In genomic region chr3:66419053-66419440, GRCh38 we compare ENCODE assay signal across 12 cellular contexts.
DNase-seq lines count a peak whose midpoint lies in the region; ATAC-seq and TF ChIP-seq lines count a peak whose summit lies in the region.
"Had no signal": no experiment of that assay in that cellular context is flagged by ENCODE, and none has a peak within 500 bp of the region (broad histone marks: within the 10 kb centered on the region; RNA-seq: fewer than 3 reads in every experiment).

No MANE protein-coding gene starts in this region.

- H3T11ph ChIP-seq in H9 (ENCODE audit: low read length) = no peak overlapping the region

- H3K9me3 Mint-ChIP-seq in H9 = peaks cover 39 to 45% of the 10 kb centered on the region in 2 experiments

- no peak overlapping the region for H3K4me2 ChIP-seq in H9 (ENCODE audit: insufficient read depth, insufficient read length, low read length)

- H3K36me3 ChIP-seq in ascending aorta = peaks cover 7 to 20% of the 10 kb centered on the region in 2 donors
- peaks cover 2 to 19% (median 17%) of the 10 kb centered on the region in 3 donors for H3K36me3 ChIP-seq in skeletal muscle tissue (ENCODE audit: control insufficient read depth in 3 of 3, insufficient read depth in 3 of 3, low read length in 3 of 3)
- H3K36me3 ChIP-seq: BE2C had no signal

- no peak overlapping the region for H2BK120ac ChIP-seq in H9 (ENCODE audit: low read depth, low read length, poor library complexity, severe bottlenecking)

- H3K9me3 ChIP-seq in H9 (ENCODE audit: control insufficient read depth, low read depth, low read length) (peaks cover 17% of the 10 kb centered on the region), ascending aorta (no peaks in the 10 kb centered on the region), skeletal muscle tissue (ENCODE audit: control insufficient read depth in 3 of 3, low read length in 3 of 3) (peaks cover 0 to 2% (median 1%) of the 10 kb centered on the region in 3 donors)
- H3K9me3 ChIP-seq: BE2C had no signal

- H2BK5ac ChIP-seq in H9 (ENCODE audit: insufficient read length, low read length) = no peak overlapping the region

- H4K20me1 ChIP-seq in H9 (ENCODE audit: control insufficient read depth, insufficient read depth, insufficient read length) = no peaks in the 10 kb centered on the region

- H3K23ac ChIP-seq in H9 (ENCODE audit: insufficient read length, low read depth, low read length) = no peak overlapping the region

- peaks cover 10% of the 10 kb centered on the region for H3K79me1 ChIP-seq in H9 (ENCODE audit: insufficient read depth, low read depth, low read length, poor library complexity, severe bottlenecking)

- H3K4me1 ChIP-seq in H9 (ENCODE audit: insufficient read depth, low read length) (peaks cover 5% of the 10 kb centered on the region; the same call in 1 of the 2 replicates), ascending aorta (peaks cover 0 to 38% of the 10 kb centered on the region in 2 donors), skeletal muscle tissue (ENCODE audit: control insufficient read depth in 3 of 3, insufficient read depth in 3 of 3, low read length in 3 of 3) (peaks cover 25 to 35% (median 30%) of the 10 kb centered on the region in 3 donors)

- H3K27me3 ChIP-seq in H9 (ENCODE audit: insufficient read depth, low read length) (no peaks in the 10 kb centered on the region), ascending aorta (no peaks in the 10 kb centered on the region), layer of hippocampus (ENCODE audit: control insufficient read depth, insufficient read depth, low read length) (no peaks in the 10 kb centered on the region), skeletal muscle tissue (ENCODE audit: control insufficient read depth in 3 of 3, insufficient read depth in 3 of 3, low read length in 3 of 3) (no peaks in the 10 kb centered on the region)
- H3K27me3 ChIP-seq: BE2C had no signal

- peak overlapping the region in 1 of 2 donors; percentile 34 for H3K4me3 ChIP-seq in ascending aorta
- no peak overlapping the region for H3K4me3 ChIP-seq in skeletal muscle tissue (ENCODE audit: low read length in 3 of 3)
- H3K4me3 ChIP-seq: GM23248 had no signal

- no peak overlapping the region for H4K5ac ChIP-seq in H9 (ENCODE audit: insufficient read length, low read depth, low read length)

- no peak for DNase-seq in H9
- DNase-seq in ascending aorta (ENCODE audit: low spot score in 2 of 2) = no peak
- no peak for DNase-seq in SKM-1 (lab: John Stamatoyannopoulos, UW; ENCODE audit: unreplicated experiment)
- no peak for DNase-seq in stimulated activated naive CD4-positive, alpha-beta T cell treated with Interleukin-2 at 50 U/mL for 16 hours (lab: John Stamatoyannopoulos, UW)
- no peak for DNase-seq in T-helper 2 cell
- DNase-seq: activated naive CD8-positive, alpha-beta T cell treated with anti-CD3 and anti-CD28 coated beads, Interleukin-2, amount 10 ng/mL, durations not matched to agents 7 days and 5 days; BE2C; cortex of kidney; GM23248 had no signal

- H3K4me3 Mint-ChIP-seq in H9 = no peak overlapping the region; a peak in 1 of 5 replicates
- H3K4me3 Mint-ChIP-seq: activated naive CD8-positive, alpha-beta T cell treated with anti-CD3 and anti-CD28 coated beads, Interleukin-2, amount 10 ng/mL, durations not matched to agents 7 days and 5 days had no signal

- no peak overlapping the region; the same call in 1 of the 2 replicates for H3K14ac ChIP-seq in H9 (ENCODE audit: insufficient read depth, low read length)

- H3K36me3 Mint-ChIP-seq in H9 (ENCODE audit: insufficient read depth in 1 of 3, low read depth in 3 of 3) = peaks cover 83 to 96% (median 86%) of the 10 kb centered on the region in 3 experiments

- no peak overlapping the region for H3K27ac ChIP-seq in H9 (ENCODE audit: insufficient read length, low read depth, low read length)
- H3K27ac ChIP-seq in ascending aorta = peak overlapping the region; percentile 74 to 75
- H3K27ac ChIP-seq in layer of hippocampus (ENCODE audit: low read depth, low read length) = peak overlapping the region; percentile 53
- peak overlapping the region; percentile 73 for H3K27ac ChIP-seq in skeletal muscle tissue (ENCODE audit: low read depth, low read length)
- H3K27ac ChIP-seq: GM23248 had no signal

- no peak for ATAC-seq in GM19397 (IDR thresholded peaks at IDR 0.05; ENCODE audit: unreplicated experiment)

- no peak overlapping the region for H2BK15ac ChIP-seq in H9 (ENCODE audit: low read depth, low read length)

- no peaks in the 10 kb centered on the region; the same call in 1 of the 2 replicates for H3K27me3 Mint-ChIP-seq in H9 (ENCODE audit: low read depth)
- H3K27me3 Mint-ChIP-seq: activated naive CD8-positive, alpha-beta T cell treated with anti-CD3 and anti-CD28 coated beads, Interleukin-2, amount 10 ng/mL, durations not matched to agents 7 days and 5 days had no signal

- H3K4ac ChIP-seq in H9 (ENCODE audit: low read depth, low read length) = no peak overlapping the region

- peaks cover 25 to 33% of the 10 kb centered on the region in 2 experiments for H3K4me1 Mint-ChIP-seq in H9

- no peak overlapping the region for H4K91ac ChIP-seq in H9 (ENCODE audit: insufficient read length, low read depth, low read length)

- no peaks in the 10 kb centered on the region for H3K23me2 ChIP-seq in H9 (ENCODE audit: insufficient read length, low read depth, low read length, poor library complexity, severe bottlenecking)

- H3K27ac Mint-ChIP-seq in H9 = peak overlapping the region; percentile 22 to 60 (median 27); a peak in 5 of 7 replicates
- H3K27ac Mint-ChIP-seq: activated naive CD8-positive, alpha-beta T cell treated with anti-CD3 and anti-CD28 coated beads, Interleukin-2, amount 10 ng/mL, durations not matched to agents 7 days and 5 days had no signal

- no peak overlapping the region for H2AK5ac ChIP-seq in H9 (ENCODE audit: insufficient read length, low read length)

- no CpG with 5 or more reads among the region's 14 CpGs for WGBS in H9 (ENCODE audit: extremely low coverage, insufficient read length, low lambda C conversion rate)

- H3K79me2 ChIP-seq in H9 (ENCODE audit: insufficient read depth, low read length) = peaks cover 23% of the 10 kb centered on the region; the same call in 1 of the 2 replicates

- H2BK20ac ChIP-seq in H9 (ENCODE audit: low read depth, low read length, poor library complexity, severe bottlenecking) = no peak overlapping the region

- H3K18ac ChIP-seq in H9 (ENCODE audit: insufficient read length, low read depth, low read length) = no peak overlapping the region

- H2AFZ ChIP-seq in H9 (ENCODE audit: low read length) = no peak overlapping the region
- H2AFZ ChIP-seq: GM23248 had no signal

- no peak overlapping the region for H3K56ac ChIP-seq in H9 (ENCODE audit: insufficient read length, low read depth, low read length)

- intact Hi-C loops in ascending aorta (cut with DNase I) = loop anchor here (2.0 to 5.0 kb wide), 2 partner anchors 36 to 173 kb away; no protein-coding TSS in a partner anchor

- H3K9ac ChIP-seq in H9 (ENCODE audit: extremely low read depth, insufficient read length, low read length) (no peak overlapping the region), skeletal muscle tissue (ENCODE audit: low read depth in 1 of 3, low read length in 3 of 3) (peak overlapping the region in 2 of 3 donors; percentile 9 to 28)
- H3K9ac ChIP-seq: GM23248 had no signal

- no peak overlapping the region for H4K8ac ChIP-seq in H9 (replicated peaks; ENCODE audit: insufficient read length, low read depth, low read length)

- no peak overlapping the region for H2BK12ac ChIP-seq in H9 (ENCODE audit: insufficient read length, low read depth, low read length)

- no peak for TF ChIP-seq CTCF in H9 (conservative IDR thresholded peaks at IDR 0.05)
- TF ChIP-seq CTCF in ascending aorta (IDR thresholded peaks at IDR 0.05) = no peak
